In the genomic region with DNA sequence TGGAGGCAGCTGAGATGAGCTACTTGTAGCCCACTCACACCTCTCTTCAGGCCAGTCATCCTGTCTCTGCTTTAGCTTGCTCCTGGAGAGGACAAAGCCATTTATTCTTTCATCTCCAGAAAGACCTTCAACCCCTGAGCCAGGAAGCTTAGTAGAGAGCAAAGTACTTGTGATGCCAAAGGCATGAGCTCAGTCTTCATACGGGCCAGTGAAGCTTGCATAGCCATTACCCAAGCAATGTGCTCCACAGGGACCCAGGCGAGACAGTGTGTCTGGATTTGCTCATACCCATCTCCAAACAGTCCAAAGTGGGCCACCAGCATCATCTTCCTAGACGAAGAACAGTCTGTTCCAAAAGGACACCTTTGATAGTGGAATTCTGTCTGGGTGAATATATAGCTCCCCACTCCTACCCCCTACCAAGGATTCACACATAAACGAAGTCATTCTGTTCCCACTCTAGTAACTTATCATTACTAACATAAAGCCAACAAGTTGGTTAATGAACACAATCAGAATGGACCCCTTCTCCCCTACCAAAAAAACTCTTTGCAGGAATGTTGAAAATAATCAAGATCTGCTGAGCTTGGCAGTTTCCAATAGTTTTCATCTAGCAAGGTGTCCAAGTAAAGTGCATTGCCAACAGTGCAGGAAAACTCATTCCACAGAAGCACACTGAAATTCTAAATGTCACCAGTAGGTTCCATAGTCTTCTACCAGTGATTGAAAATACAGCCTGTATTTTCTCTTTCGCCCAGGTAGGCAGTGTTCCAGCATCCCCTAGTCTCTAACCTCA, we compare ENCODE assay signal across 2 cellular contexts.
TF ChIP-seq lines count a peak whose summit lies in the region.

No MANE protein-coding gene starts in this region.

TF ChIP-seq in A549, 52 proteins besides CTCF, POLR2A, EP300 and RAD21:
- no peak for TF ChIP-seq HOXB13 (CRISPR knock-in tag; IDR thresholded peaks at IDR 0.05; ENCODE audit: low read depth)
- peak; percentile 54 for TF ChIP-seq MAFK (IDR thresholded peaks at IDR 0.05; ENCODE audit: partially characterized antibody)

TF ChIP-seq in IMR-90, 13 proteins besides CTCF, POLR2A, EP300 and RAD21:
- peak; percentile 70 for TF ChIP-seq MAFK (IDR thresholded peaks at IDR 0.05; ENCODE audit: low read depth, low read length)
- no peak for TF ChIP-seq NFE2L2 (IDR thresholded peaks at IDR 0.05; ENCODE audit: low read depth, low read length)
TF ChIP-seq in IMR-90: peak in this region for 1.
